ENCODE assay signal across 12 cellular contexts in the genomic region with DNA sequence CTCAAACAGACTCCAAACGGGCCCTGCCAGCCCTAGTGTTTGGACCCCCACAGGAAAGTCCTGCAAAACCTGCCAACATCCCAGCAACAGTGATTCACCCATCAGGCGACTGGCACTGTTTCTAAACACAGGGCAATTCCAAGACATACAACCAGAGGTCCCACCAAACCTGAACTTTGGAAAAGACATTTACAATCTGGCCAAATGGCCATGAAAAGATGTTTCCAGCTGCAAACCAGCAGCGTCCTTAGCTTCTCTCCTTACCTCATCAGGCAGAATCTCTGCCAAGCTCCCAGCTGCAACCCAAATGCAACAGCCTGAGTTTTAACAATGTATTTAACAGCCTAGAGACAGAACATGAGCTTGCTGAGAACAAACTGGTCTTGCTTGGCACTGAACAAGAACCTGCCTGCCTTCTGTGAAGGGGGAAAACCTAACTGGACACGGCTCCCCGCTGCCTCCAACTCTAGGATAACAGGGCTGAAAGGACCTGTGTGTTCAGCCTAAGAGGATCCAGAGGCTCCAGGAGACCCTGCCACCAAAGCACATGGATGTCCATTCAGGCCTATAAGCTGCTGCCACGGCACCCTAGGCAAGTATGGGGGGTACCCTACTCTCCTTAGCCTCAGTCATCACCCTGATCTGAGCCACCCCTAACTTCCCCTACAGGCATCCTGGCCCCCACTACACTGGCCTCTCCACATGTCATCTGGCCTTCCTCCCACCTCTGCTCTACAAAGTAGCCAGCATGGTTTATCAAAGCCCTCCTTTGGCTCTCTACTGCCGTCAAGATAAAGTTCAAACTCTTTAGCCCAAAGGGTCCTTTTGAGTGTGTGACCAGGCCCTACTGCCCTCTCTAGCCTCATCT. TPM values are rescaled to one million over a fixed set of nuclear protein-coding genes. Genes with fewer than 3 reads are reported as not detected.
A peak's percentile ranks its signal among the peaks of the same experiment; 100 is the strongest.
DNase-seq lines count a peak whose midpoint lies in the region; ATAC-seq and TF ChIP-seq lines count a peak whose summit lies in the region.
"Had no signal": no experiment of that assay in that cellular context is flagged by ENCODE, and none has a peak within 500 bp of the region (broad histone marks: within the 10 kb centered on the region; RNA-seq: fewer than 3 reads in every experiment).

No MANE protein-coding gene starts in this region.

- intact Hi-C loops in naive thymus-derived CD4-positive, alpha-beta T cell (cut with micrococcal nuclease), result no loop called here

- no peak overlapping the region for H2AFZ ChIP-seq in GM23248

- TF ChIP-seq CTCF in astrocyte of the spinal cord (IDR thresholded peaks at IDR 0.05; ENCODE audit: low read depth, low read length) (no peak), right atrium auricular region (IDR thresholded peaks at IDR 0.05) (peak in 1 of 2 donors; percentile 41)

- WGBS in GM23248 (ENCODE audit: low coverage in 1 of 2, low lambda C conversion rate in 2 of 2, missing lambda C conversion rate in 2 of 2), 2 experiments, result 27% methylated on average over 7 of the region's 7 CpGs

- no peaks in the 10 kb centered on the region; the same call in 1 of the 2 replicates for H4K20me1 ChIP-seq in GM23248 (ENCODE audit: insufficient read depth)

- H3K36me3 Mint-ChIP-seq in naive thymus-derived CD4-positive, alpha-beta T cell, result peaks cover 0 to 13% (median 0%) of the 10 kb centered on the region in 5 donors

- H3K27me3 Mint-ChIP-seq in naive thymus-derived CD4-positive, alpha-beta T cell, result peaks cover 3 to 22% (median 7%) of the 10 kb centered on the region in 5 donors
- H3K27me3 Mint-ChIP-seq: activated naive CD8-positive, alpha-beta T cell treated with anti-CD3 and anti-CD28 coated beads, Interleukin-2, amount 10 ng/mL, durations not matched to agents 7 days and 5 days had no signal

- peaks cover 5 to 31% (median 11%) of the 10 kb centered on the region in 7 donors for H3K4me1 Mint-ChIP-seq in naive thymus-derived CD4-positive, alpha-beta T cell

- CTCF ChIA-PET in naive thymus-derived CD4-positive, alpha-beta T cell (lab: Charles Lee), result no interaction called here

- H3K9me3 Mint-ChIP-seq in naive thymus-derived CD4-positive, alpha-beta T cell, result no peaks in the 10 kb centered on the region
- H3K9me3 Mint-ChIP-seq: activated naive CD8-positive, alpha-beta T cell treated with anti-CD3 and anti-CD28 coated beads, Interleukin-2, amount 10 ng/mL, durations not matched to agents 7 days and 5 days; stimulated activated naive CD8-positive, alpha-beta T cell treated with anti-CD3 and anti-CD28 coated beads, Interleukin-15, Interleukin-2, amounts not matched to agents 100 ng/mL and 50 ng/mL, for 24 hours had no signal

- in situ Hi-C loops in GM23248 (cut with MboI), result no loop called here
- in situ Hi-C loops in astrocyte of the spinal cord (cut with HindIII; ENCODE audit: low sequenced_read_pairs), result no loop called here

- peaks cover 88% of the 10 kb centered on the region for H3K79me2 ChIP-seq in GM23248 (ENCODE audit: insufficient read depth)

- DNase-seq in GM23248 (peak; percentile 82), astrocyte of the spinal cord (ENCODE audit: low read depth, low spot score) (peak; percentile 86), right atrium auricular region (ENCODE audit: low spot score) (peak; percentile 77), superior temporal gyrus (ENCODE audit: extremely low spot score) (peak; percentile 62), NCI-H1417 treated with DMSO at 0.1 percent for 48 hours (lab: John Stamatoyannopoulos, UW) (no peak), NCI-H2029 (lab: John Stamatoyannopoulos, UW) (no peak), SW 1271 (lab: John Stamatoyannopoulos, UW) (no peak)
- DNase-seq in naive thymus-derived CD4-positive, alpha-beta T cell, result no peak
- DNase-seq: activated naive CD8-positive, alpha-beta T cell treated with anti-CD3 and anti-CD28 coated beads, Interleukin-2, amount 10 ng/mL, durations not matched to agents 7 days and 5 days; SJCRH30 had no signal

- no peak for ATAC-seq in naive thymus-derived CD4-positive, alpha-beta T cell

- H3K4me2 ChIP-seq in GM23248 (ENCODE audit: unreplicated experiment), result peak overlapping the region; percentile 55

- no peaks in the 10 kb centered on the region for H3K9me3 ChIP-seq in GM23248 (ENCODE audit: low read depth)
- H3K9me3 ChIP-seq in right atrium auricular region, result no peaks in the 10 kb centered on the region
- H3K9me3 ChIP-seq in naive thymus-derived CD4-positive, alpha-beta T cell (ENCODE audit: control insufficient read depth in 2 of 3, low read length in 3 of 3), result no peaks in the 10 kb centered on the region
- H3K9me3 ChIP-seq: SJCRH30 had no signal

- POLR2A ChIA-PET in naive thymus-derived CD4-positive, alpha-beta T cell (lab: Charles Lee), result no interaction called here

- H3K27ac Mint-ChIP-seq in naive thymus-derived CD4-positive, alpha-beta T cell, result no peak overlapping the region
- H3K27ac Mint-ChIP-seq: activated naive CD8-positive, alpha-beta T cell treated with anti-CD3 and anti-CD28 coated beads, Interleukin-2, amount 10 ng/mL, durations not matched to agents 7 days and 5 days; stimulated activated naive CD8-positive, alpha-beta T cell treated with anti-CD3 and anti-CD28 coated beads, Interleukin-15, Interleukin-2, amounts not matched to agents 100 ng/mL and 50 ng/mL, for 24 hours had no signal

- no peaks in the 10 kb centered on the region for H3K27me3 ChIP-seq in GM23248 (replicated peaks; ENCODE audit: insufficient read depth)
- H3K27me3 ChIP-seq in right atrium auricular region, result no peaks in the 10 kb centered on the region
- H3K27me3 ChIP-seq in naive thymus-derived CD4-positive, alpha-beta T cell (ENCODE audit: control insufficient read depth in 2 of 2, insufficient read depth in 2 of 2, low read length in 2 of 2), result no peaks in the 10 kb centered on the region
- H3K27me3 ChIP-seq: SJCRH30 had no signal

- 0 out of 2 replicates have a peak overlapping the region, but pooled peaks have one; percentile 17 for H3K4me3 ChIP-seq in GM23248
- no peak overlapping the region for H3K4me3 ChIP-seq in astrocyte of the spinal cord (ENCODE audit: low read depth, low read length)
- H3K4me3 ChIP-seq in right atrium auricular region, result no peak overlapping the region
- no peak overlapping the region for H3K4me3 ChIP-seq in naive thymus-derived CD4-positive, alpha-beta T cell (ENCODE audit: low read length)
- H3K4me3 ChIP-seq: SJCRH30 had no signal

- H3K4me1 ChIP-seq in GM23248 (ENCODE audit: insufficient read depth) (peaks cover 67% of the 10 kb centered on the region), right atrium auricular region (peaks cover 0 to 97% of the 10 kb centered on the region in 2 donors)
- H3K4me1 ChIP-seq in naive thymus-derived CD4-positive, alpha-beta T cell (ENCODE audit: control insufficient read depth in 2 of 2, insufficient read depth in 2 of 2, low read length in 2 of 2), result no peaks in the 10 kb centered on the region

- H3K27ac ChIP-seq in GM23248 (peak overlapping the region; percentile 76), right atrium auricular region (peak overlapping the region; percentile 58 to 62)
- H3K27ac ChIP-seq in naive thymus-derived CD4-positive, alpha-beta T cell (ENCODE audit: low read depth, low read length), result no peak overlapping the region
- H3K27ac ChIP-seq: SJCRH30 had no signal

- H3K9ac ChIP-seq in GM23248, result peak overlapping the region; percentile 69

- no peak overlapping the region for H3K4me3 Mint-ChIP-seq in naive thymus-derived CD4-positive, alpha-beta T cell
- H3K4me3 Mint-ChIP-seq: activated naive CD8-positive, alpha-beta T cell treated with anti-CD3 and anti-CD28 coated beads, Interleukin-2, amount 10 ng/mL, durations not matched to agents 7 days and 5 days; stimulated activated naive CD8-positive, alpha-beta T cell treated with anti-CD3 and anti-CD28 coated beads, Interleukin-15, Interleukin-2, amounts not matched to agents 100 ng/mL and 50 ng/mL, for 24 hours had no signal

- no peaks in the 10 kb centered on the region for H3K9me2 ChIP-seq in GM23248 (ENCODE audit: insufficient read depth)

- peaks cover 2% of the 10 kb centered on the region; the same call in 1 of the 2 replicates for H3K36me3 ChIP-seq in GM23248 (ENCODE audit: low read depth)
- H3K36me3 ChIP-seq in right atrium auricular region, result peaks cover 7% of the 10 kb centered on the region
- H3K36me3 ChIP-seq in naive thymus-derived CD4-positive, alpha-beta T cell (ENCODE audit: control insufficient read depth in 2 of 3, insufficient read depth in 3 of 3, low read length in 3 of 3), result no peaks in the 10 kb centered on the region

- peaks cover 54% of the 10 kb centered on the region for H3F3A ChIP-seq in GM23248 (ENCODE audit: insufficient read depth)

RNA-seq across cellular contexts. Expression of a gene that starts 5.6 kb away (rescaled TPM):
- total RNA-seq in GM23248 (2014; rRNA removed; shearing (Covaris generic)), result 337 and 352 TPM in 2 replicates
- polyA plus RNA-seq in GM23248 (2016; fragmentation: Nextera tagmentation; extraction: Ambion mirVana), result 353 and 374 TPM in 2 replicates
- 10 to 100 TPM; 60.5 to 65.4 TPM for total RNA-seq in right atrium auricular region
- 10 to 100 TPM in 1 of 5 experiments, 1 to 10 TPM in 1, under 1 TPM in 2, not detected in 1; 0.30 to 23.9 (median 0.99) TPM for total RNA-seq in naive thymus-derived CD4-positive, alpha-beta T cell
- polyA plus RNA-seq in naive thymus-derived CD4-positive, alpha-beta T cell, result not detected

RNA-seq across cellular contexts. Expression of a gene that starts 35.5 kb away (rescaled TPM):
- total RNA-seq in GM23248 (2014; rRNA removed; shearing (Covaris generic)), result 84.4 and 107 TPM in 2 replicates
- 153 and 156 TPM in 2 replicates for polyA plus RNA-seq in GM23248 (2016; fragmentation: Nextera tagmentation; extraction: Ambion mirVana)
- 10 to 100 TPM; 13.4 to 96.7 TPM for total RNA-seq in right atrium auricular region
- under 1 TPM in 1 of 5 experiments, not detected in 4; 0.99 TPM for total RNA-seq in naive thymus-derived CD4-positive, alpha-beta T cell
- not detected for polyA plus RNA-seq in naive thymus-derived CD4-positive, alpha-beta T cell
- total RNA-seq: mononuclear cell had no signal

Comparison
In these comparisons a context has a peak if more than half of its experiments do, and no peak if none do; other contexts are left out.
1. DNase-seq: peak in GM23248 (single experiment), astrocyte of the spinal cord (single experiment), right atrium auricular region (single experiment) and superior temporal gyrus (single experiment); none in NCI-H1417 treated with DMSO at 0.1 percent for 48 hours (single experiment), NCI-H2029 (single experiment), SW 1271 (0 of 2) and naive thymus-derived CD4-positive, alpha-beta T cell (0 of 9).
2. RNA of a gene that starts 35.5 kb away (total RNA-seq): 13.4 to 96.7 TPM in right atrium auricular region and 84.4 to 107 TPM in GM23248; 0.99 TPM in naive thymus-derived CD4-positive, alpha-beta T cell; every median in the first group is over 4 times any median in the second.